ENCODE assay signal across 1 cellular context in genomic region chr19:55552206-55552605, GRCh38.
TF ChIP-seq lines count a peak whose summit lies in the region.

No MANE protein-coding gene starts in this region.

TF ChIP-seq in IMR-90, 13 proteins besides CTCF, POLR2A, EP300 and RAD21:
- TF ChIP-seq MAZ (IDR thresholded peaks at IDR 0.05; ENCODE audit: borderline replicate concordance, low read depth, low read length) (no peak), MAFK (IDR thresholded peaks at IDR 0.05; ENCODE audit: low read depth, low read length) (no peak), SMC3 (IDR thresholded peaks at IDR 0.05; ENCODE audit: low read depth, low read length) (no peak), ELK1 (IDR thresholded peaks at IDR 0.05; ENCODE audit: borderline replicate concordance, low read depth, low read length) (no peak), FOS (IDR thresholded peaks at IDR 0.05; ENCODE audit: low read depth, low read length) (no peak), RFX5 (IDR thresholded peaks at IDR 0.05; ENCODE audit: low read depth, low read length) (no peak), MXI1 (IDR thresholded peaks at IDR 0.05; ENCODE audit: borderline replicate concordance, low read depth, low read length) (no peak), CEBPB (IDR thresholded peaks at IDR 0.05; ENCODE audit: low read depth, low read length) (no peak), USF2 (IDR thresholded peaks at IDR 0.05; ENCODE audit: low read depth, low read length) (no peak), CHD1 (IDR thresholded peaks at IDR 0.05; ENCODE audit: low read depth, low read length) (no peak), RCOR1 (IDR thresholded peaks at IDR 0.05; ENCODE audit: insufficient replicate concordance, low read length) (no peak), BHLHE40 (IDR thresholded peaks at IDR 0.05; ENCODE audit: low read depth, low read length) (no peak), NFE2L2 (IDR thresholded peaks at IDR 0.05; ENCODE audit: low read depth, low read length) (no peak)
